In genomic region chr19:55385236-55385748, GRCh38 we compare ENCODE assay signal across 8 cellular contexts. TPM values are rescaled to one million over a fixed set of nuclear protein-coding genes. Genes with fewer than 3 reads are reported as not detected.
A peak's percentile ranks its signal among the peaks of the same experiment; 100 is the strongest.
DNase-seq lines count a peak whose midpoint lies in the region; ATAC-seq and TF ChIP-seq lines count a peak whose summit lies in the region.

No MANE protein-coding gene starts in this region.

- TF ChIP-seq CTCF in DOHH2 (IDR thresholded peaks at IDR 0.05; ENCODE audit: low read depth, low read length, poor library complexity, severe bottlenecking), result no peak
- TF ChIP-seq CTCF in H9 (conservative IDR thresholded peaks at IDR 0.05), result no peak
- TF ChIP-seq CTCF in RWPE2 (IDR thresholded peaks at IDR 0.05; ENCODE audit: poor library complexity, severe bottlenecking), result no peak
- TF ChIP-seq CTCF in fibroblast of villous mesenchyme (IDR thresholded peaks at IDR 0.05; ENCODE audit: insufficient read depth, low read depth, low read length), result no peak
- TF ChIP-seq CTCF in nephron progenitor cell (IDR thresholded peaks at IDR 0.05), result no peak

- WGBS in H9 (ENCODE audit: extremely low coverage, insufficient read length, low lambda C conversion rate), result no CpG with 5 or more reads among the region's 32 CpGs

- H3K4me3 Mint-ChIP-seq in H9 (peak overlapping the region; percentile 98 to 100), nephron progenitor cell (peak overlapping the region; percentile 100)

- no peak overlapping the region for H3T11ph ChIP-seq in H9 (ENCODE audit: low read length)

- peak; percentile 96 for DNase-seq in H9
- DNase-seq in M059J (ENCODE audit: low read depth), result peak; percentile 96
- peak; percentile 91 for DNase-seq in RWPE2 (ENCODE audit: low spot score)
- peak; percentile 97 for DNase-seq in activated effector memory CD4-positive, alpha-beta T cell treated with anti-CD3 and anti-CD28 coated beads, Interleukin-2, amount 50 U/mL, for 16 hours
- DNase-seq in fibroblast of villous mesenchyme (ENCODE audit: low read depth), result peak; percentile 96
- peak; percentile 98 for DNase-seq in nephron progenitor cell
- peak; percentile 96 for DNase-seq in stimulated activated naive CD8-positive, alpha-beta T cell treated with anti-CD3 and anti-CD28 coated beads, Interleukin-15, Interleukin-2, amounts not matched to agents 100 U/mL and 50 U/mL, for 24 hours

- H2AK5ac ChIP-seq in H9 (ENCODE audit: insufficient read length, low read length), result no peak overlapping the region

- H4K20me1 ChIP-seq in DOHH2 (ENCODE audit: control insufficient read depth, insufficient read depth, low read depth, low read length), result peaks cover 30% of the 10 kb centered on the region
- peaks cover 3% of the 10 kb centered on the region for H4K20me1 ChIP-seq in H9 (ENCODE audit: control insufficient read depth, insufficient read depth, insufficient read length)

- peaks cover 28% of the 10 kb centered on the region for H3K23me2 ChIP-seq in H9 (ENCODE audit: insufficient read length, low read depth, low read length, poor library complexity, severe bottlenecking)

- no peak overlapping the region for H4K8ac ChIP-seq in H9 (replicated peaks; ENCODE audit: insufficient read length, low read depth, low read length)

- H3K4me1 ChIP-seq in DOHH2 (ENCODE audit: control insufficient read depth, low read length) (peaks cover 57% of the 10 kb centered on the region), H9 (ENCODE audit: insufficient read depth, low read length) (peaks cover 8% of the 10 kb centered on the region), RWPE2 (ENCODE audit: insufficient read depth, poor library complexity, severe bottlenecking) (peaks cover 9% of the 10 kb centered on the region)

- H2BK5ac ChIP-seq in H9 (ENCODE audit: insufficient read length, low read length), result no peak overlapping the region

- H2BK15ac ChIP-seq in H9 (ENCODE audit: low read depth, low read length), result no peak overlapping the region

- ATAC-seq in RWPE2 (ENCODE audit: low read depth), result peak; percentile 75
- ATAC-seq in stimulated activated naive CD8-positive, alpha-beta T cell treated with anti-CD3 and anti-CD28 coated beads, Interleukin-15, Interleukin-2, amounts not matched to agents 100 U/mL and 50 U/mL, for 24 hours, result peak; percentile 81

- peaks cover 2 to 3% of the 10 kb centered on the region in 2 experiments; a peak in 2 of 5 replicates for H3K9me3 Mint-ChIP-seq in H9
- H3K9me3 Mint-ChIP-seq in nephron progenitor cell, result peaks cover 10% of the 10 kb centered on the region

- H3K23ac ChIP-seq in H9 (ENCODE audit: insufficient read length, low read depth, low read length), result no peak overlapping the region

- H3K4me3 ChIP-seq in DOHH2 (ENCODE audit: low read length), result peak overlapping the region; percentile 99
- peak overlapping the region; percentile 73 for H3K4me3 ChIP-seq in RWPE2 (ENCODE audit: severe bottlenecking)
- H3K4me3 ChIP-seq in fibroblast of villous mesenchyme (ENCODE audit: low read depth, low read length), result peak overlapping the region; percentile 98

- H2AFZ ChIP-seq in H9 (ENCODE audit: low read length), result peak overlapping the region; percentile 99

- peak overlapping the region; percentile 97 for H3K27ac ChIP-seq in DOHH2 (ENCODE audit: low read depth, low read length)
- peak overlapping the region; percentile 82 for H3K27ac ChIP-seq in H9 (ENCODE audit: insufficient read length, low read depth, low read length)
- H3K27ac ChIP-seq in RWPE2 (ENCODE audit: poor library complexity, severe bottlenecking), result peak overlapping the region; percentile 93

- peak overlapping the region; percentile 84; the same call in 1 of the 2 replicates for H3K14ac ChIP-seq in H9 (ENCODE audit: insufficient read depth, low read length)

- H3K4me1 Mint-ChIP-seq in H9, result peaks cover 39 to 51% of the 10 kb centered on the region in 2 experiments
- peaks cover 51% of the 10 kb centered on the region for H3K4me1 Mint-ChIP-seq in nephron progenitor cell

- H3K27me3 Mint-ChIP-seq in H9 (ENCODE audit: low read depth) (peaks cover 25% of the 10 kb centered on the region), nephron progenitor cell (ENCODE audit: low read depth, poor library complexity) (peaks cover 7% of the 10 kb centered on the region)

- no peak overlapping the region for H4K5ac ChIP-seq in H9 (ENCODE audit: insufficient read length, low read depth, low read length)

- H3K9me3 ChIP-seq in DOHH2 (ENCODE audit: control insufficient read depth, insufficient read depth, low read length) (no peaks in the 10 kb centered on the region), H9 (ENCODE audit: control insufficient read depth, low read depth, low read length) (no peaks in the 10 kb centered on the region), RWPE2 (ENCODE audit: severe bottlenecking) (no peaks in the 10 kb centered on the region)

- peak overlapping the region; percentile 98 to 99 (median 99) for H3K27ac Mint-ChIP-seq in H9
- H3K27ac Mint-ChIP-seq in nephron progenitor cell, result peak overlapping the region; percentile 97

- H3K27me3 ChIP-seq in DOHH2 (ENCODE audit: control insufficient read depth, low read length), result peaks cover 3% of the 10 kb centered on the region; the same call in 1 of the 2 replicates
- H3K27me3 ChIP-seq in H9 (ENCODE audit: insufficient read depth, low read length), result peaks cover 2% of the 10 kb centered on the region; the same call in 1 of the 2 replicates
- no peaks in the 10 kb centered on the region for H3K27me3 ChIP-seq in RWPE2 (ENCODE audit: insufficient read depth, poor library complexity, severe bottlenecking)

- no peak overlapping the region for H2BK120ac ChIP-seq in H9 (ENCODE audit: low read depth, low read length, poor library complexity, severe bottlenecking)

- peak overlapping the region; percentile 80 for H3K18ac ChIP-seq in H9 (ENCODE audit: insufficient read length, low read depth, low read length)

- H3K36me3 ChIP-seq in DOHH2 (ENCODE audit: control insufficient read depth, low read length) (peaks cover 54% of the 10 kb centered on the region), RWPE2 (ENCODE audit: low read depth) (peaks cover 49% of the 10 kb centered on the region)

- H3K56ac ChIP-seq in H9 (ENCODE audit: insufficient read length, low read depth, low read length), result no peak overlapping the region

- peak overlapping the region; percentile 94 for H3K9ac ChIP-seq in H9 (ENCODE audit: extremely low read depth, insufficient read length, low read length)

- H3K4me2 ChIP-seq in DOHH2 (ENCODE audit: low read length) (peak overlapping the region; percentile 99), H9 (ENCODE audit: insufficient read depth, insufficient read length, low read length) (peak overlapping the region; percentile 87)

- H3K9me2 ChIP-seq in DOHH2 (replicated peaks; ENCODE audit: control insufficient read depth, low read length), result no peaks in the 10 kb centered on the region

- H3K4ac ChIP-seq in H9 (ENCODE audit: low read depth, low read length), result no peak overlapping the region

- H4K91ac ChIP-seq in H9 (ENCODE audit: insufficient read length, low read depth, low read length), result no peak overlapping the region

- H3F3A ChIP-seq in DOHH2 (ENCODE audit: control insufficient read depth, insufficient read depth), result peaks cover 52% of the 10 kb centered on the region

- H3K79me2 ChIP-seq in DOHH2 (ENCODE audit: control insufficient read depth, low read length), result peaks cover 60% of the 10 kb centered on the region
- peaks cover 17% of the 10 kb centered on the region; the same call in 1 of the 2 replicates for H3K79me2 ChIP-seq in H9 (ENCODE audit: insufficient read depth, low read length)

- H2BK12ac ChIP-seq in H9 (ENCODE audit: insufficient read length, low read depth, low read length), result no peak overlapping the region

- H3K79me1 ChIP-seq in H9 (ENCODE audit: insufficient read depth, low read depth, low read length, poor library complexity, severe bottlenecking), result peaks cover 15% of the 10 kb centered on the region

- no peak overlapping the region for H2BK20ac ChIP-seq in H9 (ENCODE audit: low read depth, low read length, poor library complexity, severe bottlenecking)

- H3K36me3 Mint-ChIP-seq in H9 (ENCODE audit: insufficient read depth in 1 of 3, low read depth in 3 of 3) (peaks cover 40 to 50% (median 47%) of the 10 kb centered on the region in 3 experiments), nephron progenitor cell (ENCODE audit: low read depth) (peaks cover 26% of the 10 kb centered on the region)

RNA-seq across cellular contexts. Expression of gene RPL28, which starts 0.4 kb away (rescaled TPM):
- 2,076 and 2,130 TPM in 2 replicates for total RNA-seq in H9 (2021)
- total RNA-seq in M059J (2014; rRNA removed; shearing (Covaris generic)), result 452 and 738 TPM in 2 replicates
- total RNA-seq in fibroblast of villous mesenchyme, result 124 and 164 TPM in 2 replicates

RNA-seq across cellular contexts. Expression of gene TMEM238, which starts 1.2 kb away (rescaled TPM):
- 3.8 and 4.8 TPM in 2 replicates for total RNA-seq in H9 (2021)
- 1.1 and 1.2 TPM in 2 replicates for total RNA-seq in M059J (2014; rRNA removed; shearing (Covaris generic))
- total RNA-seq in fibroblast of villous mesenchyme, result not detected in 2 replicates

RNA-seq across cellular contexts. Expression of gene TMEM190, which starts 8.7 kb away (rescaled TPM):
- 1.5 and 1.6 TPM in 2 replicates for total RNA-seq in H9 (2021)
- total RNA-seq in M059J (2014; rRNA removed; shearing (Covaris generic)), result 0.22 TPM in 1 of 2 replicates, not detected in the other
- total RNA-seq in fibroblast of villous mesenchyme, result not detected in 2 replicates

RNA-seq across cellular contexts. Expression of gene IL11, which starts 15.0 kb away (rescaled TPM):
- 3.8 and 3.9 TPM in 2 replicates for total RNA-seq in H9 (2021)
- total RNA-seq in M059J (2014; rRNA removed; shearing (Covaris generic)), result 23.0 and 39.1 TPM in 2 replicates
- 3.0 and 5.2 TPM in 2 replicates for total RNA-seq in fibroblast of villous mesenchyme

RNA-seq across cellular contexts. Expression of gene GARIN5B, which starts 22.2 kb away (rescaled TPM):
- 0.13 and 0.15 TPM in 2 replicates for total RNA-seq in H9 (2021)
- not detected in 2 replicates for total RNA-seq in M059J (2014; rRNA removed; shearing (Covaris generic))
- total RNA-seq in fibroblast of villous mesenchyme, result not detected in 2 replicates

Comparison
In these comparisons a context has a peak if more than half of its experiments do, and no peak if none do; other contexts are left out.
1. Peak in every context shown above with its lines: DNase-seq, ATAC-seq, H3K4me3 ChIP-seq and H3K27ac ChIP-seq.